20 cellular contexts compared by ENCODE assay signal in the genomic region with DNA sequence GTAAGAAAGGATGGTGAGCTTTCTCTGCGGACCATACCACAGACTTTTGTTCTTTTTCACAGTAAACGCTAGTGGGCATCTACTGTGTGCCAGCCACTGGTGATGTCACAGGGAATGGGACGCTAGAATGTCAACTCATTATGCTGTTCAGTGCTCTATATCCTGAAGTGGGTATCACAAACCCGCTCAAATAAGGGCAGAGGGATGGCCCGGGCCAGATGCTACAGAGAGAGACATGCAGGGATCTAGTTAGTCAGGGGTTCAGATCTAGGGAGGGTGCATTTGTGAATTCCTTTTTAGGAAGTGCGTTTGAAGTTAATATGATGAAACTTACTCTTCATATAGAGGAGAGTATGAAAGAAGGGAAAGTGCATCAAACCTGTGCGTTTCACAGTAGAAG. TPM values are rescaled to one million over a fixed set of nuclear protein-coding genes. Genes with fewer than 3 reads are reported as not detected.
"Had no signal": no experiment of that assay in that cellular context is flagged by ENCODE, and none has a peak within 500 bp of the region (broad histone marks: within the 10 kb centered on the region; RNA-seq: fewer than 3 reads in every experiment).

No MANE protein-coding gene starts in this region.

RNA-seq across cellular contexts. Expression of a gene that starts 6.9 kb away (rescaled TPM):
- total RNA-seq: chondrocyte, colonic mucosa, dermis microvascular lymphatic vessel endothelial cell, endodermal cell, esophagus mucosa, esophagus squamous epithelium, gastrocnemius medialis, glomerular endothelial cell, heart right ventricle, kidney epithelial cell, left cardiac atrium, left lung, left ventricle myocardium superior, lower leg skin, lower lobe of right lung, lung microvascular endothelial cell, mesenteric fat pad, mesothelial cell of epicardium, mucosa of descending colon had no signal
- polyA plus RNA-seq: heart right ventricle, keratinocyte had no signal

RNA-seq across cellular contexts. Expression of a gene that starts 21.2 kb away (rescaled TPM):
- total RNA-seq: chondrocyte, colonic mucosa, dermis microvascular lymphatic vessel endothelial cell, endodermal cell, esophagus mucosa, esophagus squamous epithelium, gastrocnemius medialis, glomerular endothelial cell, heart right ventricle, kidney epithelial cell, left cardiac atrium, left lung, left ventricle myocardium superior, lower leg skin, lower lobe of right lung, lung microvascular endothelial cell, mesenteric fat pad, mesothelial cell of epicardium, mucosa of descending colon had no signal
- polyA plus RNA-seq: heart right ventricle, keratinocyte had no signal

RNA-seq across cellular contexts. Expression of a gene that starts 37.8 kb away (rescaled TPM):
- total RNA-seq: chondrocyte, colonic mucosa, dermis microvascular lymphatic vessel endothelial cell, endodermal cell, esophagus mucosa, esophagus squamous epithelium, gastrocnemius medialis, glomerular endothelial cell, heart right ventricle, kidney epithelial cell, left cardiac atrium, left lung, left ventricle myocardium superior, lower leg skin, lower lobe of right lung, lung microvascular endothelial cell, mesenteric fat pad, mesothelial cell of epicardium, mucosa of descending colon had no signal
- polyA plus RNA-seq: heart right ventricle, keratinocyte had no signal

RNA-seq across cellular contexts. Expression of a gene that starts 45.9 kb away (rescaled TPM):
- total RNA-seq: chondrocyte, colonic mucosa, dermis microvascular lymphatic vessel endothelial cell, endodermal cell, esophagus mucosa, esophagus squamous epithelium, gastrocnemius medialis, glomerular endothelial cell, heart right ventricle, kidney epithelial cell, left cardiac atrium, left lung, left ventricle myocardium superior, lower leg skin, lower lobe of right lung, lung microvascular endothelial cell, mesenteric fat pad, mesothelial cell of epicardium, mucosa of descending colon had no signal
- polyA plus RNA-seq: heart right ventricle, keratinocyte had no signal

RNA-seq across cellular contexts. Expression of a gene that starts 56.2 kb away (rescaled TPM):
- total RNA-seq: chondrocyte, colonic mucosa, dermis microvascular lymphatic vessel endothelial cell, endodermal cell, esophagus mucosa, esophagus squamous epithelium, gastrocnemius medialis, glomerular endothelial cell, heart right ventricle, kidney epithelial cell, left cardiac atrium, left lung, left ventricle myocardium superior, lower leg skin, lower lobe of right lung, lung microvascular endothelial cell, mesenteric fat pad, mesothelial cell of epicardium, mucosa of descending colon had no signal
- polyA plus RNA-seq: heart right ventricle, keratinocyte had no signal
